ENCODE assay signal across 29 cellular contexts in genomic region chr6:42493914-42494539, GRCh38. TPM values are rescaled to one million over a fixed set of nuclear protein-coding genes. Genes with fewer than 3 reads are reported as not detected.
"Had no signal": no experiment of that assay in that cellular context is flagged by ENCODE, and none has a peak within 500 bp of the region (broad histone marks: within the 10 kb centered on the region; RNA-seq: fewer than 3 reads in every experiment).

No MANE protein-coding gene starts in this region.

- H3K36me3 ChIP-seq: ascending aorta, breast epithelium, cardiac muscle cell, colonic mucosa, esophagus squamous epithelium, gastroesophageal sphincter had no signal

- H3K9me3 ChIP-seq: breast epithelium, colonic mucosa had no signal

- FAIRE-seq: endometrium, endothelial cell of umbilical vein had no signal

- H3K27me3 ChIP-seq: ascending aorta, breast epithelium, cardiac muscle cell, colonic mucosa, gastroesophageal sphincter had no signal

- DNase-seq: activated CD4-positive, alpha-beta memory T cell treated with anti-CD3 and anti-CD28 coated beads for 36 hours; activated CD4-positive, alpha-beta T cell treated with anti-CD3 and anti-CD28 coated beads for 36 hours; activated CD4-positive, alpha-beta T cell treated with anti-CD3 and anti-CD28 coated beads, Interleukin-2, amount 10 ng/mL, durations not matched to agents 24 days and 14 days; activated CD4-positive, CD25-positive, alpha-beta regulatory T cell; activated CD4-positive, CD25-positive, alpha-beta regulatory T cell treated with anti-CD3 and anti-CD28 coated beads, Interleukin-2, amount 50 U/mL, for 72 hours; activated CD8-positive, alpha-beta memory T cell treated with anti-CD3 and anti-CD28 coated beads, Interleukin-2, amount 10 ng/mL, durations not matched to agents 7 days and 5 days; activated CD8-positive, alpha-beta memory T cell treated with anti-CD3 and anti-CD28 coated beads, Interleukin-2, amount 50 U/mL, for 4 hours; activated CD8-positive, alpha-beta T cell treated with anti-CD3 and anti-CD28 coated beads, Interleukin-2, amount 10 ng/mL, durations not matched to agents 7 days and 5 days; activated effector memory CD4-positive, alpha-beta T cell treated with anti-CD3 and anti-CD28 coated beads, Interleukin-2, amount 50 U/mL, for 16 hours; activated naive CD4-positive, alpha-beta T cell treated with anti-CD3 and anti-CD28 coated beads for 36 hours; activated naive CD8-positive, alpha-beta T cell treated with anti-CD3 and anti-CD28 coated beads, Interleukin-2, amount 10 ng/mL, durations not matched to agents 7 days and 5 days; activated T-cell treated with anti-CD3 and anti-CD28 coated beads, Interleukin-2, amount 50 U/mL, for 1 hour; activated T-cell treated with anti-CD3 and anti-CD28 coated beads, Interleukin-2, amount 50 U/mL, for 48 hours; central memory CD4-positive, alpha-beta T cell; cerebellar nuclear complex; colonic mucosa; effector CD8-positive, alpha-beta T cell; esophagus squamous epithelium; foreskin melanocyte; T-helper 2 cell had no signal

- H3K4me1 ChIP-seq: ascending aorta, breast epithelium, colonic mucosa, esophagus squamous epithelium, gastroesophageal sphincter had no signal

- H3K4me3 ChIP-seq: ascending aorta, breast epithelium, cardiac muscle cell, colonic mucosa, esophagus squamous epithelium, gastroesophageal sphincter had no signal

- H3K27ac ChIP-seq: ascending aorta, breast epithelium, cardiac muscle cell, colonic mucosa, epithelial cell of prostate, esophagus squamous epithelium, gastroesophageal sphincter had no signal

- ATAC-seq: activated CD4-positive, alpha-beta T cell treated with anti-CD3 and anti-CD28 coated beads for 36 hours; activated CD8-positive, alpha-beta memory T cell treated with anti-CD3 and anti-CD28 coated beads, Interleukin-2, amount 10 ng/mL, durations not matched to agents 7 days and 5 days; activated CD8-positive, alpha-beta T cell treated with anti-CD3 and anti-CD28 coated beads, Interleukin-2, amount 10 ng/mL, durations not matched to agents 7 days and 5 days; activated naive CD4-positive, alpha-beta T cell treated with anti-CD3 and anti-CD28 coated beads, Interleukin-2, amount 50 U/mL, for 72 hours; gastroesophageal sphincter had no signal

RNA-seq across cellular contexts. Expression of gene TRERF1, which starts 42.3 kb away (rescaled TPM):
- total RNA-seq: dermis microvascular lymphatic vessel endothelial cell had no signal
